Comparison of ENCODE assay signal across 8 cellular contexts in the genomic region with DNA sequence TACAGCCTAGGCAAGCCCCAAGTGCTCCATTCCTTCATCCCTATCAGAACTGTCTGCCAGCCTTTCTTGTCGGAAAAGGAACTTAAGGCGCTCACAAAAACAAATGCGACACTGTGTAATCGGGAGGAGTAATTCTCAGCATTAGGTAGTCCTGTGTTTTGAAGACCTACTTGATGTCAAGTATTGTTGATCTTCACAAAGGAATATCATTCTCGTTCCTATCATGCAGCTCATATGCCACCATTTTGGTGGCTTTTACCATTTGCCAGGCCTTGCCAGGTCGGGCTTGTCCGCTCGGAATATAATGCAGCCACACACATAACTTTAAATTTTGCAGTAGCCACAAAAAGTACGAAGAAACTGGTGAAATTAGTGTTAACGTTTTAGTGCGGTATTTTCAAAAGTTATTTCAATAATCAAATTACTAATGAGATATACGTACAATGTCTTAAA. TPM values are rescaled to one million over a fixed set of nuclear protein-coding genes. Genes with fewer than 3 reads are reported as not detected.
DNase-seq lines count a peak whose midpoint lies in the region; ATAC-seq, FAIRE-seq and TF ChIP-seq lines count a peak whose summit lies in the region.

No MANE protein-coding gene starts in this region.

- no peak for FAIRE-seq in small intestine (lab: Jason Lieb, UNC)

- no peaks in the 10 kb centered on the region for H3K27me3 Mint-ChIP-seq in CD4-positive, CD25-positive, alpha-beta regulatory T cell
- peaks cover 3% of the 10 kb centered on the region; the same call in 1 of the 2 replicates for H3K27me3 Mint-ChIP-seq in WTC11 (ENCODE audit: low read depth)
- H3K27me3 Mint-ChIP-seq in glutamatergic neuron (ENCODE audit: unreplicated experiment), result peaks cover 6% of the 10 kb centered on the region

- no peaks in the 10 kb centered on the region for H3K9me3 ChIP-seq in CD4-positive, CD25-positive, alpha-beta regulatory T cell (ENCODE audit: control insufficient read depth in 2 of 2, low read length in 2 of 2)
- H3K9me3 ChIP-seq in small intestine (ENCODE audit: control insufficient read depth, low read depth), result no peaks in the 10 kb centered on the region

- H3K9me3 Mint-ChIP-seq in CD4-positive, CD25-positive, alpha-beta regulatory T cell, result no peaks in the 10 kb centered on the region
- H3K9me3 Mint-ChIP-seq in WTC11 (no peaks in the 10 kb centered on the region), glutamatergic neuron (ENCODE audit: unreplicated experiment) (peaks cover 11% of the 10 kb centered on the region)

- CTCF ChIA-PET in WTC11 (lab: Charles Lee), result no interaction called here

- H3K4me1 Mint-ChIP-seq in CD4-positive, CD25-positive, alpha-beta regulatory T cell, result peaks cover 5 to 28% (median 23%) of the 10 kb centered on the region in 4 donors
- H3K4me1 Mint-ChIP-seq in WTC11 (peaks cover 19% of the 10 kb centered on the region), glutamatergic neuron (ENCODE audit: low read depth, unreplicated experiment) (no peaks in the 10 kb centered on the region)

- peak overlapping the region; percentile 99 to 100 (median 100) for H3K27ac Mint-ChIP-seq in CD4-positive, CD25-positive, alpha-beta regulatory T cell
- H3K27ac Mint-ChIP-seq in WTC11 (peak overlapping the region; percentile 98), glutamatergic neuron (ENCODE audit: unreplicated experiment) (peak overlapping the region; percentile 99)

- peaks cover 8% of the 10 kb centered on the region for H3K36me3 ChIP-seq in CD4-positive, CD25-positive, alpha-beta regulatory T cell (ENCODE audit: control insufficient read depth, insufficient read depth, low read length)
- no peaks in the 10 kb centered on the region for H3K36me3 ChIP-seq in small intestine (ENCODE audit: control insufficient read depth in 2 of 2, insufficient read depth in 2 of 2, low read length in 2 of 2)

- no peak for DNase-seq in CD4-positive, CD25-positive, alpha-beta regulatory T cell
- DNase-seq in WTC11 (ENCODE audit: low spot score) (no peak), glutamatergic neuron (no peak), small intestine (no peak), cortex of kidney (lab: John Stamatoyannopoulos, UW) (no peak), NCI-H2107 treated with DMSO at 0.1 percent for 48 hours (lab: John Stamatoyannopoulos, UW; ENCODE audit: unreplicated experiment) (no peak)

- TF ChIP-seq CTCF in WTC11 (IDR thresholded peaks at IDR 0.05) (no peak), glutamatergic neuron (IDR thresholded peaks at IDR 0.05; ENCODE audit: partially characterized antibody, unreplicated experiment) (no peak)

- H3K4me3 ChIP-seq in CD4-positive, CD25-positive, alpha-beta regulatory T cell (ENCODE audit: low read depth, low read length), result peak overlapping the region; percentile 82
- peak overlapping the region; percentile 93 to 98 for H3K4me3 ChIP-seq in small intestine (ENCODE audit: low read depth in 1 of 2, low read length in 2 of 2)

- H3K36me3 Mint-ChIP-seq in CD4-positive, CD25-positive, alpha-beta regulatory T cell, result peaks cover 11% of the 10 kb centered on the region
- H3K36me3 Mint-ChIP-seq in WTC11 (peaks cover 25% of the 10 kb centered on the region), glutamatergic neuron (ENCODE audit: unreplicated experiment) (no peaks in the 10 kb centered on the region)

- no peak for ATAC-seq in CD4-positive, CD25-positive, alpha-beta regulatory T cell (ENCODE audit: low read depth in 2 of 2)
- ATAC-seq in HG02588 (IDR thresholded peaks at IDR 0.05; ENCODE audit: unreplicated experiment), result peak; percentile 0
- ATAC-seq in WTC11, result peak; percentile 12
- ATAC-seq in HG03565 (IDR thresholded peaks at IDR 0.05; ENCODE audit: unreplicated experiment), result no peak

- no peaks in the 10 kb centered on the region for H3K27me3 ChIP-seq in CD4-positive, CD25-positive, alpha-beta regulatory T cell (ENCODE audit: control insufficient read depth, insufficient read depth, low read length)
- H3K27me3 ChIP-seq in small intestine (ENCODE audit: control insufficient read depth in 2 of 2, insufficient read depth in 2 of 2, low read length in 2 of 2), result no peaks in the 10 kb centered on the region

- H3K27ac ChIP-seq in CD4-positive, CD25-positive, alpha-beta regulatory T cell (ENCODE audit: insufficient read depth, low read length, poor library complexity, severe bottlenecking), result peak overlapping the region; percentile 99
- H3K27ac ChIP-seq in small intestine (ENCODE audit: low read depth in 1 of 2, low read length in 1 of 2), result peak overlapping the region; percentile 98 to 99

- 43 to 46% (median 46%) methylated on average over 12 of the region's 12 CpGs for WGBS in small intestine, 3 donors

- peaks cover 31% of the 10 kb centered on the region for H3K4me1 ChIP-seq in CD4-positive, CD25-positive, alpha-beta regulatory T cell (ENCODE audit: control insufficient read depth, insufficient read depth, low read length, poor library complexity, severe bottlenecking)
- peaks cover 0 to 9% of the 10 kb centered on the region in 2 donors for H3K4me1 ChIP-seq in small intestine (ENCODE audit: control insufficient read depth in 2 of 2, insufficient read depth in 1 of 2, low read depth in 1 of 2, low read length in 1 of 2)

- H3K4me3 Mint-ChIP-seq in CD4-positive, CD25-positive, alpha-beta regulatory T cell, result peak overlapping the region; percentile 99 to 100 (median 100)
- H3K4me3 Mint-ChIP-seq in WTC11 (peak overlapping the region; percentile 99), glutamatergic neuron (ENCODE audit: unreplicated experiment) (peak overlapping the region; percentile 96)

- POLR2A ChIA-PET in WTC11 (lab: Charles Lee), result no interaction called here

TF ChIP-seq in WTC11, 78 proteins besides CTCF, POLR2A, EP300 and RAD21:
- TF ChIP-seq, protein P1, sequence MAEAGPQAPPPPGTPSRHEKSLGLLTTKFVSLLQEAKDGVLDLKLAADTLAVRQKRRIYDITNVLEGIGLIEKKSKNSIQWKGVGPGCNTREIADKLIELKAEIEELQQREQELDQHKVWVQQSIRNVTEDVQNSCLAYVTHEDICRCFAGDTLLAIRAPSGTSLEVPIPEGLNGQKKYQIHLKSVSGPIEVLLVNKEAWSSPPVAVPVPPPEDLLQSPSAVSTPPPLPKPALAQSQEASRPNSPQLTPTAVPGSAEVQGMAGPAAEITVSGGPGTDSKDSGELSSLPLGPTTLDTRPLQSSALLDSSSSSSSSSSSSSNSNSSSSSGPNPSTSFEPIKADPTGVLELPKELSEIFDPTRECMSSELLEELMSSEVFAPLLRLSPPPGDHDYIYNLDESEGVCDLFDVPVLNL (CRISPR knock-in tag; IDR thresholded peaks at IDR 0.05; ENCODE audit: borderline replicate concordance, low read depth), result no peak
- no peak for TF ChIP-seq GRHL2 (CRISPR knock-in tag; IDR thresholded peaks at IDR 0.05; ENCODE audit: insufficient replicate concordance, severe bottlenecking)
- TF ChIP-seq, protein P2, sequence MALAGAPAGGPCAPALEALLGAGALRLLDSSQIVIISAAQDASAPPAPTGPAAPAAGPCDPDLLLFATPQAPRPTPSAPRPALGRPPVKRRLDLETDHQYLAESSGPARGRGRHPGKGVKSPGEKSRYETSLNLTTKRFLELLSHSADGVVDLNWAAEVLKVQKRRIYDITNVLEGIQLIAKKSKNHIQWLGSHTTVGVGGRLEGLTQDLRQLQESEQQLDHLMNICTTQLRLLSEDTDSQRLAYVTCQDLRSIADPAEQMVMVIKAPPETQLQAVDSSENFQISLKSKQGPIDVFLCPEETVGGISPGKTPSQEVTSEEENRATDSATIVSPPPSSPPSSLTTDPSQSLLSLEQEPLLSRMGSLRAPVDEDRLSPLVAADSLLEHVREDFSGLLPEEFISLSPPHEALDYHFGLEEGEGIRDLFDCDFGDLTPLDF (CRISPR knock-in tag; IDR thresholded peaks at IDR 0.05), result no peak
- no peak for TF ChIP-seq SMAD4 (CRISPR knock-in tag; IDR thresholded peaks at IDR 0.05)

RNA-seq across cellular contexts. Expression of a gene that starts 0.9 kb away (rescaled TPM):
- 239 TPM for total RNA-seq in CD4-positive, CD25-positive, alpha-beta regulatory T cell
- 100 to 1,000 TPM in 2 of 4 donors, 10 to 100 TPM in 2; 94.9 to 108 (median 101) TPM for polyA plus RNA-seq in CD4-positive, CD25-positive, alpha-beta regulatory T cell
- total RNA-seq in WTC11 (2021), result 102 to 124 TPM (median 105 TPM) in 3 replicates
- 99.4 TPM for total RNA-seq in glutamatergic neuron (ENCODE audit: unreplicated experiment)
- polyA plus RNA-seq in small intestine, result 10 to 100 TPM; 55.9 to 78.5 (median 57.5) TPM

Comparison
In these comparisons a context has a peak if more than half of its experiments do, and no peak if none do; other contexts are left out.
1. ATAC-seq: peak in HG02588 (single experiment) and WTC11 (single experiment); none in CD4-positive, CD25-positive, alpha-beta regulatory T cell (0 of 2) and HG03565 (single experiment).
2. Peak in every context shown above with its lines, with median percentiles within 50 percentile points of each other: H3K27ac Mint-ChIP-seq and H3K4me3 Mint-ChIP-seq.